11 cellular contexts compared by ENCODE assay signal in genomic region chr12:9866786-9867379, GRCh38. TPM values are rescaled to one million over a fixed set of nuclear protein-coding genes. Genes with fewer than 3 reads are reported as not detected.
DNase-seq lines count a peak whose midpoint lies in the region; ATAC-seq and TF ChIP-seq lines count a peak whose summit lies in the region.
"Had no signal": no experiment of that assay in that cellular context is flagged by ENCODE, and none has a peak within 500 bp of the region (broad histone marks: within the 10 kb centered on the region; RNA-seq: fewer than 3 reads in every experiment).

No MANE protein-coding gene starts in this region.

- TF ChIP-seq CTCF in transverse colon (IDR thresholded peaks at IDR 0.05) = no peak

- H3K27ac Mint-ChIP-seq in activated naive CD4-positive, alpha-beta T cell treated with anti-CD3 and anti-CD28 coated beads, Interleukin-2, amount 50 U/mL, for 24 hours = peak overlapping the region; percentile 95
- peak overlapping the region; percentile 79 for H3K27ac Mint-ChIP-seq in activated T-helper 17 cell treated with anti-CD3 and anti-CD28 coated beads, Interleukin-2, amount 50 U/mL, for 72 hours

- DNase-seq in activated naive CD4-positive, alpha-beta T cell treated with Interleukin-2 at 50 U/mL for 16 hours = no peak
- DNase-seq in medulla oblongata (ENCODE audit: extremely low spot score) (peak; percentile 33), transverse colon (no peak), NOMO-1 treated with DMSO at 0.1 percent for 48 hours (lab: John Stamatoyannopoulos, UW; ENCODE audit: unreplicated experiment) (no peak), aorta (no peak)
- DNase-seq: kidney glomerular epithelial cell, NCI-H187 treated with DMSO at 0.1 percent for 48 hours had no signal

- intact Hi-C loops in transverse colon (cut with DNase I; ENCODE audit: low total_unique reads) (no loop called here), aorta (cut with DNase I) (no loop called here)

- H3K9me3 ChIP-seq in transverse colon (peaks cover 0 to 4% of the 10 kb centered on the region in 2 donors), aorta (ENCODE audit: control insufficient read depth, low read length) (no peaks in the 10 kb centered on the region)

- peaks cover 21% of the 10 kb centered on the region for H3K36me3 Mint-ChIP-seq in activated naive CD4-positive, alpha-beta T cell treated with anti-CD3 and anti-CD28 coated beads, Interleukin-2, amount 50 U/mL, for 24 hours
- peaks cover 48% of the 10 kb centered on the region for H3K36me3 Mint-ChIP-seq in activated T-helper 17 cell treated with anti-CD3 and anti-CD28 coated beads, Interleukin-2, amount 50 U/mL, for 72 hours (ENCODE audit: low read depth)

- peak overlapping the region; percentile 21 to 85 (median 65) for H3K27ac ChIP-seq in transverse colon
- no peak overlapping the region for H3K27ac ChIP-seq in aorta (ENCODE audit: low read depth in 1 of 2, low read length in 2 of 2)
- H3K27ac ChIP-seq: BLaER1 had no signal

- peak overlapping the region; percentile 96 for H3K4me3 Mint-ChIP-seq in activated naive CD4-positive, alpha-beta T cell treated with anti-CD3 and anti-CD28 coated beads, Interleukin-2, amount 50 U/mL, for 24 hours
- peak overlapping the region; percentile 94 for H3K4me3 Mint-ChIP-seq in activated T-helper 17 cell treated with anti-CD3 and anti-CD28 coated beads, Interleukin-2, amount 50 U/mL, for 72 hours

- H3K4me1 ChIP-seq in transverse colon (peaks cover 0 to 8% (median 0%) of the 10 kb centered on the region in 4 donors), aorta (ENCODE audit: control insufficient read depth in 1 of 2, insufficient read depth in 2 of 2, low read length in 2 of 2) (no peaks in the 10 kb centered on the region)

- TF ChIP-seq EP300 in transverse colon (IDR thresholded peaks at IDR 0.05; ENCODE audit: low read depth) = no peak

- in situ Hi-C loops in transverse colon (cut with MboI; ENCODE audit: low pct_ligation_motif_present in 1 of 4, low pct_unique_long_range_greater_than_20kb in 1 of 4, low sequenced_read_pairs in 3 of 4) = no loop called here

- H3K27me3 ChIP-seq in transverse colon (no peaks in the 10 kb centered on the region), aorta (ENCODE audit: control insufficient read depth in 1 of 2, insufficient read depth in 2 of 2, low read length in 1 of 2) (no peaks in the 10 kb centered on the region)

- peaks cover 52% of the 10 kb centered on the region for H3K4me1 Mint-ChIP-seq in activated naive CD4-positive, alpha-beta T cell treated with anti-CD3 and anti-CD28 coated beads, Interleukin-2, amount 50 U/mL, for 24 hours
- peaks cover 25% of the 10 kb centered on the region for H3K4me1 Mint-ChIP-seq in activated T-helper 17 cell treated with anti-CD3 and anti-CD28 coated beads, Interleukin-2, amount 50 U/mL, for 72 hours

- peak overlapping the region in 3 of 4 donors; percentile 0 to 50 (median 3) for H3K4me3 ChIP-seq in transverse colon
- no peak overlapping the region for H3K4me3 ChIP-seq in aorta (ENCODE audit: low read length in 2 of 2)
- H3K4me3 ChIP-seq: BLaER1 had no signal

- no peaks in the 10 kb centered on the region for H3K36me3 ChIP-seq in transverse colon
- no peaks in the 10 kb centered on the region for H3K36me3 ChIP-seq in aorta (ENCODE audit: control insufficient read depth in 1 of 2, insufficient read depth in 2 of 2, low read length in 1 of 2)
- H3K36me3 ChIP-seq: BLaER1 had no signal

- WGBS in transverse colon (ENCODE audit: low coverage in 1 of 2), 2 donors = 31 to 57% methylated on average over 2 to 5 of the region's 5 CpGs
- WGBS in aorta, 2 donors = 76 to 84% methylated on average over 5 of the region's 5 CpGs

- H3K27me3 Mint-ChIP-seq in activated naive CD4-positive, alpha-beta T cell treated with anti-CD3 and anti-CD28 coated beads, Interleukin-2, amount 50 U/mL, for 24 hours = no peaks in the 10 kb centered on the region
- H3K27me3 Mint-ChIP-seq in activated T-helper 17 cell treated with anti-CD3 and anti-CD28 coated beads, Interleukin-2, amount 50 U/mL, for 72 hours = no peaks in the 10 kb centered on the region

- no peak for ATAC-seq in activated T-helper 17 cell treated with anti-CD3 and anti-CD28 coated beads, Interleukin-2, amount 50 U/mL, for 72 hours (replicated peaks)
- ATAC-seq in HG03439 (IDR thresholded peaks at IDR 0.05; ENCODE audit: unreplicated experiment) = no peak
- ATAC-seq in aorta (ENCODE audit: low FRiP score) = no peak

- peaks cover 9% of the 10 kb centered on the region for H3K9me3 Mint-ChIP-seq in activated naive CD4-positive, alpha-beta T cell treated with anti-CD3 and anti-CD28 coated beads, Interleukin-2, amount 50 U/mL, for 24 hours
- H3K9me3 Mint-ChIP-seq in activated T-helper 17 cell treated with anti-CD3 and anti-CD28 coated beads, Interleukin-2, amount 50 U/mL, for 72 hours = no peaks in the 10 kb centered on the region

- TF ChIP-seq POLR2A in transverse colon (IDR thresholded peaks at IDR 0.05) = no peak

RNA-seq across cellular contexts. Expression of gene CLEC2B, which starts 2.3 kb away (rescaled TPM):
- 10 to 100 TPM; 21.8 to 54.0 TPM for total RNA-seq in activated T-helper 17 cell treated with anti-CD3 and anti-CD28 coated beads, Interleukin-2, amount 50 U/mL, for 72 hours
- total RNA-seq in transverse colon (10 to 100 TPM in 1 of 4 donors, 1 to 10 TPM in 1, not detected in 2; 4.8 to 11.7 TPM), aorta (10 to 100 TPM; 10.5 to 23.3 TPM)
- polyA plus RNA-seq in aorta = 10 to 100 TPM in 1 of 2 donors, 1 to 10 TPM in 1; 1.2 to 10.9 TPM

RNA-seq across cellular contexts. Expression of gene KLRF2, which starts 14.4 kb away (rescaled TPM):
- not detected for total RNA-seq in activated T-helper 17 cell treated with anti-CD3 and anti-CD28 coated beads, Interleukin-2, amount 50 U/mL, for 72 hours
- total RNA-seq in transverse colon (not detected), aorta (not detected)
- not detected for polyA plus RNA-seq in aorta

RNA-seq across cellular contexts. Expression of gene KLRF1, which starts 39.6 kb away (rescaled TPM):
- not detected for total RNA-seq in activated T-helper 17 cell treated with anti-CD3 and anti-CD28 coated beads, Interleukin-2, amount 50 U/mL, for 72 hours
- not detected for total RNA-seq in transverse colon
- total RNA-seq in aorta = 1 to 10 TPM in 1 of 2 donors, under 1 TPM in 1; 0.36 to 1.1 TPM
- not detected for polyA plus RNA-seq in aorta

Comparison
In these comparisons a context has a peak if more than half of its experiments do, and no peak if none do; other contexts are left out.
1. H3K27ac ChIP-seq: peak in transverse colon (4 of 4); none in aorta (0 of 2).
2. H3K4me3 ChIP-seq: peak in transverse colon (3 of 4); none in aorta (0 of 2).